ENCODE assay signal across 8 cellular contexts in genomic region chr19:57947419-57948134, GRCh38. TPM values are rescaled to one million over a fixed set of nuclear protein-coding genes. Genes with fewer than 3 reads are reported as not detected.
DNase-seq lines count a peak whose midpoint lies in the region; ATAC-seq, FAIRE-seq and TF ChIP-seq lines count a peak whose summit lies in the region.

TSS of gene ZNF256 (minus strand) at chr19:57947706. CDS start at chr19:57947474, 232 bp downstream.

- no peaks in the 10 kb centered on the region for H3F3A ChIP-seq in MM.1S (ENCODE audit: insufficient read depth, low read length)

- H3K9me2 ChIP-seq in MM.1S (replicated peaks; ENCODE audit: insufficient read depth, low read length): no peaks in the 10 kb centered on the region

- ATAC-seq in GM18505 (IDR thresholded peaks at IDR 0.05; ENCODE audit: unreplicated experiment): peak; percentile 88
- peak; percentile 89 for ATAC-seq in HG02943 (IDR thresholded peaks at IDR 0.05; ENCODE audit: low read depth, unreplicated experiment)

- no peaks in the 10 kb centered on the region for H3K27me3 ChIP-seq in MM.1S (replicated peaks; ENCODE audit: insufficient read depth, low read length)

- H3K9me3 ChIP-seq in kidney (ENCODE audit: control insufficient read depth in 1 of 2, low read length in 2 of 2) (peaks cover 0 to 16% of the 10 kb centered on the region in 2 donors), MM.1S (replicated peaks; ENCODE audit: insufficient read depth, low read length) (no peaks in the 10 kb centered on the region)

- H3K4me2 ChIP-seq in MM.1S (ENCODE audit: low read depth, low read length): no peak within 1 kb of the TSS

- TF ChIP-seq CTCF in kidney (IDR thresholded peaks at IDR 0.05; ENCODE audit: borderline replicate concordance, extremely low read depth, insufficient read depth) (peak; percentile 57), MM.1S (IDR thresholded peaks at IDR 0.05; ENCODE audit: low read length) (no peak)

- DNase-seq in NCI-H2107 treated with DMSO at 0.1 percent for 48 hours (lab: John Stamatoyannopoulos, UW; ENCODE audit: unreplicated experiment) (peak; percentile 67), cerebellum (ENCODE audit: low spot score) (peak; percentile 97), kidney (peak; percentile 98), MM.1S (no peak)
- DNase-seq in activated CD4-positive, alpha-beta T cell treated with anti-CD3 and anti-CD28 coated beads for 24 hours (ENCODE audit: low read depth in 2 of 2): peak; percentile 82 to 84
- peak; percentile 82 to 91 (median 90) for DNase-seq in stimulated activated CD4-positive, alpha-beta T cell treated with anti-CD3 and anti-CD28 coated beads, Interleukin-12 subunit alpha, Interleukin-12 subunit beta, amount 100 ng/mL, for 48 hours (ENCODE audit: low read depth in 2 of 3, low spot score in 1 of 3)

- intact Hi-C loops in kidney (cut with DNase I): no loop called here

- H3K4me3 ChIP-seq in kidney (ENCODE audit: low read length in 2 of 2) (peak within 1 kb of the TSS; percentile 91 to 95), MM.1S (ENCODE audit: low read length) (no peak within 1 kb of the TSS)

- peak; percentile 66 for TF ChIP-seq POLR2A in GM18505 (IDR thresholded peaks at IDR 0.05; ENCODE audit: borderline replicate concordance, extremely low read depth, insufficient read depth, insufficient read length)

- no peaks in the 10 kb centered on the region for H4K20me1 ChIP-seq in MM.1S (ENCODE audit: insufficient read depth, low read length)

- peaks cover 11 to 13% of the 10 kb centered on the region in 2 donors for H3K36me3 ChIP-seq in kidney (ENCODE audit: control insufficient read depth in 1 of 2, insufficient read depth in 2 of 2, low read length in 2 of 2)
- no peaks in the 10 kb centered on the region for H3K36me3 ChIP-seq in MM.1S (replicated peaks; ENCODE audit: insufficient read depth, low read length)

- H2AFZ ChIP-seq in MM.1S (ENCODE audit: low read length): no peak within 1 kb of the TSS

- H3K9ac ChIP-seq in kidney (ENCODE audit: low read length in 2 of 2): peak within 1 kb of the TSS; percentile 75 to 86
- no peak within 1 kb of the TSS for H3K9ac ChIP-seq in MM.1S (ENCODE audit: low read length)

- peak; percentile 92 for FAIRE-seq in kidney (lab: Jason Lieb, UNC)

- H3K27ac ChIP-seq in kidney (ENCODE audit: low read depth in 2 of 2, low read length in 2 of 2) (peak within 1 kb of the TSS; percentile 49 to 57), MM.1S (ENCODE audit: low read length) (no peak within 1 kb of the TSS)

- no peaks in the 10 kb centered on the region for H3K79me2 ChIP-seq in MM.1S (ENCODE audit: low read length)

- H3K4me1 ChIP-seq in kidney (ENCODE audit: control insufficient read depth in 1 of 2, insufficient read depth in 1 of 2, low read depth in 1 of 2, low read length in 2 of 2): peaks cover 9 to 16% of the 10 kb centered on the region in 2 donors
- no peaks in the 10 kb centered on the region for H3K4me1 ChIP-seq in MM.1S (ENCODE audit: low read length)

RNA-seq across cellular contexts. Expression of gene ZNF256, which starts in this region (rescaled TPM):
- total RNA-seq in cerebellum (12.4 TPM), kidney (9.3 TPM)
- polyA plus RNA-seq in kidney (ENCODE audit: insufficient read depth, low read depth, low replicate concordance): 3.7 TPM
